ENCODE assay signal across 10 cellular contexts in genomic region chr1:158830074-158830677, GRCh38. TPM values are rescaled to one million over a fixed set of nuclear protein-coding genes. Genes with fewer than 3 reads are reported as not detected.
A peak's percentile ranks its signal among the peaks of the same experiment; 100 is the strongest.
DNase-seq lines count a peak whose midpoint lies in the region; ATAC-seq and TF ChIP-seq lines count a peak whose summit lies in the region.
"Had no signal": no experiment of that assay in that cellular context is flagged by ENCODE, and none has a peak within 500 bp of the region (broad histone marks: within the 10 kb centered on the region; RNA-seq: fewer than 3 reads in every experiment).

No MANE protein-coding gene starts in this region.

- H3K36me3 ChIP-seq in tibial nerve: no peaks in the 10 kb centered on the region

- intact Hi-C loops in head of caudate nucleus (cut with DNase I): no loop called here

- H3K4me1 ChIP-seq in tibial nerve: no peaks in the 10 kb centered on the region

- no peaks in the 10 kb centered on the region for H3K27me3 Mint-ChIP-seq in memory B cell

- no peak overlapping the region for H3K4me3 ChIP-seq in tibial nerve

- ATAC-seq in GM18868 (IDR thresholded peaks at IDR 0.05; ENCODE audit: unreplicated experiment) (peak; percentile 63), GM21528 (IDR thresholded peaks at IDR 0.05; ENCODE audit: low FRiP score, unreplicated experiment) (peak; percentile 62), HG03342 (IDR thresholded peaks at IDR 0.05; ENCODE audit: unreplicated experiment) (peak; percentile 50), memory B cell (ENCODE audit: low read depth) (peak; percentile 60)

- no peak overlapping the region for H3K27ac ChIP-seq in tibial nerve

- 74 to 83% methylated on average over 2 of the region's 2 CpGs for WGBS in tibial nerve, 2 donors

- H3K9me3 Mint-ChIP-seq in memory B cell: peaks cover 15% of the 10 kb centered on the region

- no peak for TF ChIP-seq POLR2A in tibial nerve (IDR thresholded peaks at IDR 0.05)

- no peak for TF ChIP-seq CTCF in tibial nerve (IDR thresholded peaks at IDR 0.05)

- peak overlapping the region; percentile 35 for H3K4me3 Mint-ChIP-seq in memory B cell

- peak overlapping the region; percentile 98 for H3K27ac Mint-ChIP-seq in memory B cell

- peaks cover 0 to 8% (median 0%) of the 10 kb centered on the region in 4 donors for H3K9me3 ChIP-seq in tibial nerve

- H3K36me3 Mint-ChIP-seq in memory B cell: peaks cover 23% of the 10 kb centered on the region

- H3K27me3 ChIP-seq in tibial nerve: no peaks in the 10 kb centered on the region

- TF ChIP-seq EP300 in tibial nerve (IDR thresholded peaks at IDR 0.05): no peak

- DNase-seq in memory B cell (ENCODE audit: low spot score in 2 of 2) (peak in 1 of 2 donors; percentile 7), tibial nerve (ENCODE audit: low spot score in 2 of 2) (no peak), head of caudate nucleus (no peak), NCI-H128 (lab: John Stamatoyannopoulos, UW; ENCODE audit: unreplicated experiment) (no peak)
- DNase-seq: activated naive CD4-positive, alpha-beta T cell treated with anti-CD3 and anti-CD28 coated beads, Interleukin-2, amount 50 U/mL, for 16 hours; DMS79; hippocampal formation had no signal

- H3K4me1 Mint-ChIP-seq in memory B cell: peaks cover 28% of the 10 kb centered on the region

RNA-seq across cellular contexts. Expression of gene MNDA, which starts 1.0 kb away (rescaled TPM):
- total RNA-seq in tibial nerve: 1 to 10 TPM; 3.3 to 5.7 (median 4.3) TPM

RNA-seq across cellular contexts. Expression of gene OR6N2, which starts 49.2 kb away (rescaled TPM):
- total RNA-seq in tibial nerve: not detected

RNA-seq across cellular contexts. Expression of gene OR6N1, which starts 58.2 kb away (rescaled TPM):
- not detected for total RNA-seq in tibial nerve
